8 cellular contexts compared by ENCODE assay signal in the genomic region with DNA sequence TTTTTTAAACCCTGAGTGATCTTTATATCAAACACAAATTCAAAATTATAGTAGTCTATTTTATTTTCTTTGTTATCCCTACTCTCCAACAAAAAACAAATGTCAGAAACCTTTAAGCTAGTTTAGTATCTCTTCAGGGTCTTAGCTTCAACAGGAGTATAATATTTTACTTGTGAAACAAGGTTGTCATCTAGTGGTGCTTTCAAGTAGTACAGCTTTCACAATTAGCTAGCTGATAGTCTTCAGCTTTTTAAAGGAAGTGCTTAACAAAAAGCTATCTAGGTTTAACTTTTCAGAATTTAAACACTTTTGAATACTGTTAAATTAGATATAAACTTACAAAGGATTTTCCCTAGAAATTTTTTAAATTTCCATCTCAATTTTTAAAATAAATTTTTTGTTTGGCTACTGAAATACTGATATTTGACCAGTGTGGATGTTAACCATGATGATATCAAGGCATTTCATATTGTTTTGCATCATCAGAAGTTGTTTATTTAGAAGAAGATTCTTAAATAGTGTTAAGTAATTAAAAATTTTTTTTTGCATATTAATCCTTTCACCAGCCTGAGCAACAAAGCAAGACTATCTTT. TPM values are rescaled to one million over a fixed set of nuclear protein-coding genes. Genes with fewer than 3 reads are reported as not detected.
DNase-seq lines count a peak whose midpoint lies in the region; ATAC-seq and TF ChIP-seq lines count a peak whose summit lies in the region.

No MANE protein-coding gene starts in this region.

- H3K4me1 ChIP-seq in foreskin keratinocyte (no peaks in the 10 kb centered on the region), ovary (ENCODE audit: insufficient read depth) (no peaks in the 10 kb centered on the region)

- H3K27me3 Mint-ChIP-seq in T-helper 17 cell = no peaks in the 10 kb centered on the region

- H3K27me3 ChIP-seq in foreskin keratinocyte (no peaks in the 10 kb centered on the region), ovary (no peaks in the 10 kb centered on the region)

- DNase-seq in AML-193 (lab: John Stamatoyannopoulos, UW) = peak; percentile 91 to 92
- peak; percentile 67 for DNase-seq in NCI-H1105 (lab: John Stamatoyannopoulos, UW)
- no peak for DNase-seq in T-helper 17 cell
- DNase-seq in foreskin keratinocyte = peak; percentile 11 to 45
- no peak for DNase-seq in ovary
- no peak for DNase-seq in activated gamma-delta T cell treated with Interleukin-2 at 50 U/mL for 16 hours

- H3K4me1 Mint-ChIP-seq in T-helper 17 cell = peaks cover 21% of the 10 kb centered on the region

- H3K27ac Mint-ChIP-seq in T-helper 17 cell = no peak overlapping the region

- TF ChIP-seq CTCF in foreskin keratinocyte (conservative IDR thresholded peaks at IDR 0.05) (peak; percentile 93), ovary (IDR thresholded peaks at IDR 0.05) (peak; percentile 66 to 84 (median 73))

- no peak overlapping the region for H3K4me3 ChIP-seq in ovary

- no peak for TF ChIP-seq EP300 in ovary (IDR thresholded peaks at IDR 0.05)

- TF ChIP-seq POLR2A in ovary (IDR thresholded peaks at IDR 0.05) = no peak

- H3K36me3 Mint-ChIP-seq in T-helper 17 cell (ENCODE audit: low read depth) = no peaks in the 10 kb centered on the region

- ATAC-seq in GM18502 (IDR thresholded peaks at IDR 0.05; ENCODE audit: poor library complexity, unreplicated experiment) (peak; percentile 72), HG02798 (IDR thresholded peaks at IDR 0.05; ENCODE audit: poor library complexity, unreplicated experiment) (peak; percentile 69), T-helper 17 cell (peak; percentile 77), foreskin keratinocyte (peak; percentile 83)

- no peaks in the 10 kb centered on the region for H3K36me3 ChIP-seq in ovary

- H3K27ac ChIP-seq in foreskin keratinocyte = no peak overlapping the region
- H3K27ac ChIP-seq in ovary = no peak overlapping the region

- no peak overlapping the region for H3K4me3 Mint-ChIP-seq in T-helper 17 cell

- intact Hi-C loops in ovary (cut with DNase I) = no loop called here

- H3K9me3 ChIP-seq in T-helper 17 cell (ENCODE audit: control insufficient read depth, low read length, poor library complexity, severe bottlenecking) (no peaks in the 10 kb centered on the region), ovary (no peaks in the 10 kb centered on the region)

RNA-seq across cellular contexts. Expression of a gene that starts 34.2 kb away (rescaled TPM):
- total RNA-seq in T-helper 17 cell = 10 to 100 TPM; 25.4 to 27.4 TPM
- 12.1 and 14.1 TPM in 2 replicates for total RNA-seq in foreskin keratinocyte
- 5.9 and 6.8 TPM in 2 replicates for polyA plus RNA-seq in foreskin keratinocyte
- total RNA-seq in ovary = 10 to 100 TPM; 29.3 to 63.0 (median 43.3) TPM
- polyA plus RNA-seq in ovary = 10 to 100 TPM; 15.8 to 22.0 TPM

Comparison
In these comparisons a context has a peak if more than half of its experiments do, and no peak if none do; other contexts are left out.
1. DNase-seq: peak in AML-193 (2 of 2), NCI-H1105 (single experiment) and foreskin keratinocyte (2 of 2); none in T-helper 17 cell (0 of 3), ovary (0 of 5) and activated gamma-delta T cell treated with Interleukin-2 at 50 U/mL for 16 hours (single experiment).
2. Peak in every context shown above with its lines, with median percentiles within 50 percentile points of each other: ATAC-seq.